Comparison of ENCODE assay signal across 28 cellular contexts in genomic region chr1:223216482-223217205, GRCh38.
DNase-seq lines count a peak whose midpoint lies in the region; ATAC-seq lines count a peak whose summit lies in the region.
"Had no signal": no experiment of that assay in that cellular context is flagged by ENCODE, and none has a peak within 500 bp of the region (broad histone marks: within the 10 kb centered on the region; RNA-seq: fewer than 3 reads in every experiment).

No MANE protein-coding gene starts in this region.

- no peaks in the 10 kb centered on the region for H3K4me1 Mint-ChIP-seq in activated naive CD8-positive, alpha-beta T cell (ENCODE audit: low read depth)
- no peaks in the 10 kb centered on the region for H3K4me1 Mint-ChIP-seq in activated naive CD8-positive, alpha-beta T cell treated with anti-CD3 and anti-CD28 coated beads, Interleukin-2, amount 50 U/mL, for 24 hours
- H3K4me1 Mint-ChIP-seq: GM23338; natural killer cell; stimulated activated memory B cell treated with anti-CD40 and anti-IgM and Interleukin-4, amounts not matched to agents 10 μg/mL and 1 μg/mL and 100 μg/mL, for 72 hours had no signal

- peaks cover 10% of the 10 kb centered on the region for H3K36me3 Mint-ChIP-seq in activated naive CD8-positive, alpha-beta T cell
- H3K36me3 Mint-ChIP-seq in activated naive CD8-positive, alpha-beta T cell treated with anti-CD3 and anti-CD28 coated beads, Interleukin-2, amount 50 U/mL, for 24 hours (ENCODE audit: low read depth), result peaks cover 2% of the 10 kb centered on the region
- H3K36me3 Mint-ChIP-seq: stimulated activated memory B cell treated with anti-CD40 and anti-IgM and Interleukin-4, amounts not matched to agents 10 μg/mL and 1 μg/mL and 100 μg/mL, for 72 hours had no signal

- no peaks in the 10 kb centered on the region for H3K27me3 Mint-ChIP-seq in activated naive CD8-positive, alpha-beta T cell
- H3K27me3 Mint-ChIP-seq in activated naive CD8-positive, alpha-beta T cell treated with anti-CD3 and anti-CD28 coated beads, Interleukin-2, amount 50 U/mL, for 24 hours, result peaks cover 2% of the 10 kb centered on the region

- DNase-seq in activated naive CD8-positive, alpha-beta T cell treated with anti-CD3 and anti-CD28 coated beads, Interleukin-2, amount 50 U/mL, for 24 hours, result no peak
- DNase-seq in NCI-H1436 treated with DMSO at 0.1 percent for 48 hours (lab: John Stamatoyannopoulos, UW) (peak; percentile 26), islet precursor cell (peak; percentile 35), ureter (ENCODE audit: low spot score) (peak; percentile 22), kidney tubule cell (ENCODE audit: low spot score) (no peak), DMS153 treated with DMSO at 0.1 percent for 48 hours (lab: John Stamatoyannopoulos, UW; ENCODE audit: unreplicated experiment) (no peak)
- DNase-seq: activated CD4-positive, alpha-beta T cell treated with anti-CD3 and anti-CD28 coated beads for 4 hours; activated CD8-positive, alpha-beta T cell treated with anti-CD3 and anti-CD28 coated beads, Interleukin-2, amount 10 ng/mL, durations not matched to agents 7 days and 5 days; activated naive CD4-positive, alpha-beta T cell treated with anti-CD3 and anti-CD28 coated beads, Interleukin-2, amount 50 U/mL, for 16 hours; activated T-cell treated with anti-CD3 and anti-CD28 coated beads for 4 hours; amygdala; brain microvascular endothelial cell; GF-D8; HFFc6; kidney glomerular epithelial cell; mucosa of descending colon; natural killer cell; NCI-H1092; NCI-H526; stimulated activated CD4-positive, alpha-beta T cell treated with anti-CD3 and anti-CD28 coated beads, Interleukin-15, amount 100 ng/mL, for 24 hours; T1000; upper lobe of left lung; WERI-Rb-1 had no signal

- peaks cover 8% of the 10 kb centered on the region for H3K9me3 Mint-ChIP-seq in activated naive CD8-positive, alpha-beta T cell (ENCODE audit: low read depth)
- peaks cover 10% of the 10 kb centered on the region for H3K9me3 Mint-ChIP-seq in activated naive CD8-positive, alpha-beta T cell treated with anti-CD3 and anti-CD28 coated beads, Interleukin-2, amount 50 U/mL, for 24 hours

- H3K27ac Mint-ChIP-seq in activated naive CD8-positive, alpha-beta T cell, result peak overlapping the region; percentile 22
- H3K27ac Mint-ChIP-seq in activated naive CD8-positive, alpha-beta T cell treated with anti-CD3 and anti-CD28 coated beads, Interleukin-2, amount 50 U/mL, for 24 hours, result no peak overlapping the region
- H3K27ac Mint-ChIP-seq: activated CD8-positive, alpha-beta T cell treated with anti-CD3 and anti-CD28 coated beads, Interleukin-2, amount 10 ng/mL, durations not matched to agents 7 days and 5 days; activated T-helper 2 cell treated with anti-CD3 and anti-CD28 coated beads, Interferon-gamma antibody, Interleukin-2, Interleukin-4, amounts not matched to agents 10 μg/mL and 5 μg/mL and 100 μg/mL, durations not matched to agents 14 hours and 24 hours and 36 hours; GM23338; HFFc6; natural killer cell; stimulated activated memory B cell treated with anti-CD40 and anti-IgM and Interleukin-4, amounts not matched to agents 10 μg/mL and 1 μg/mL and 100 μg/mL, for 72 hours had no signal

- no peak for ATAC-seq in activated naive CD8-positive, alpha-beta T cell treated with anti-CD3 and anti-CD28 coated beads, Interleukin-2, amount 50 U/mL, for 24 hours
- ATAC-seq in GM19023 (IDR thresholded peaks at IDR 0.05; ENCODE audit: unreplicated experiment), result no peak
- ATAC-seq: activated CD8-positive, alpha-beta T cell treated with anti-CD3 and anti-CD28 coated beads, Interleukin-2, amount 10 ng/mL, durations not matched to agents 7 days and 5 days; GM23338; mucosa of descending colon; natural killer cell; stimulated activated memory B cell treated with anti-CD40 and anti-IgM and Interleukin-4, amounts not matched to agents 10 μg/mL and 1 μg/mL and 100 μg/mL, for 72 hours had no signal

- H3K4me3 Mint-ChIP-seq in activated naive CD8-positive, alpha-beta T cell, result no peak overlapping the region
- H3K4me3 Mint-ChIP-seq in activated naive CD8-positive, alpha-beta T cell treated with anti-CD3 and anti-CD28 coated beads, Interleukin-2, amount 50 U/mL, for 24 hours, result no peak overlapping the region
- H3K4me3 Mint-ChIP-seq: activated CD8-positive, alpha-beta T cell treated with anti-CD3 and anti-CD28 coated beads, Interleukin-2, amount 10 ng/mL, durations not matched to agents 7 days and 5 days; GM23338; HFFc6; natural killer cell; stimulated activated memory B cell treated with anti-CD40 and anti-IgM and Interleukin-4, amounts not matched to agents 10 μg/mL and 1 μg/mL and 100 μg/mL, for 72 hours had no signal

Comparison
In these comparisons a context has a peak if more than half of its experiments do, and no peak if none do; other contexts are left out.
1. DNase-seq: peak in NCI-H1436 treated with DMSO at 0.1 percent for 48 hours (single experiment), islet precursor cell (single experiment) and ureter (single experiment); none in activated naive CD8-positive, alpha-beta T cell treated with anti-CD3 and anti-CD28 coated beads, Interleukin-2, amount 50 U/mL, for 24 hours (single experiment), kidney tubule cell (single experiment) and DMS153 treated with DMSO at 0.1 percent for 48 hours (single experiment).